Comparison of ENCODE assay signal across 31 cellular contexts in the genomic region with DNA sequence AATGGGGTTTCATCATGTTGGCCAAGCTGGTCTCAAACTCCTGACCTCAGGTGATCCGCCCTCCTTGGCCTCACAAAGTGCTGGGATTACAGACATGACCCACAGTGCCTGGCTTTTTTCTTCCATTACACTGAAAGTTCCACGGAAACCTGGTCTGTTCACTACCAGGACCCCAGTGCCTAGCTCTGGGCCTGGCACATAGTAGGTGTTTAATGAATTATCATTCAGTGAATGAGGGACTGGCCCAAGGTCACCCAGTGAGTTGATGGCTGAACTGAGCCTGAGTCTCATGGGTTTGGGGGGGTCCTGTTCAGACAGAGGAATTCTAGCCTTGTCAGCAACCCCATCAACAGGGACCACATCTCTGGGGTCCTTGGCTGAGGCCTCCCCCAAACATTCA. TPM values are rescaled to one million over a fixed set of nuclear protein-coding genes. Genes with fewer than 3 reads are reported as not detected.
DNase-seq lines count a peak whose midpoint lies in the region; ATAC-seq, FAIRE-seq and TF ChIP-seq lines count a peak whose summit lies in the region.
"Had no signal": no experiment of that assay in that cellular context is flagged by ENCODE, and none has a peak within 500 bp of the region (broad histone marks: within the 10 kb centered on the region; RNA-seq: fewer than 3 reads in every experiment).

No MANE protein-coding gene starts in this region.

- H3K9me3 ChIP-seq in HepG2 (ENCODE audit: low read length) (peaks cover 17% of the 10 kb centered on the region), right lobe of liver (no peaks in the 10 kb centered on the region), H1 (ENCODE audit: insufficient read depth in 2 of 2, low read depth in 1 of 2, low read length in 1 of 2) (no peaks in the 10 kb centered on the region; a peak in 1 of 4 replicates)
- H3K9me3 ChIP-seq: BE2C had no signal

- H2BK20ac ChIP-seq in H1 (ENCODE audit: low read length): 0 out of 2 replicates have a peak overlapping the region, but pooled peaks have one; percentile 34

- H3K9ac ChIP-seq in HepG2 (ENCODE audit: insufficient read depth, low read depth, low read length): no peak overlapping the region
- no peak overlapping the region for H3K9ac ChIP-seq in H1 (replicated peaks in 1 of 4; ENCODE audit: extremely low read depth in 1 of 4, low read depth in 3 of 4, low read length in 3 of 4)
- H3K9ac ChIP-seq: BLaER1 had no signal

- intact Hi-C loops in HepG2 (cut with micrococcal nuclease; ENCODE audit: unreplicated experiment) (loop anchor here (5.0 kb wide), 1 partner anchor 136 kb away; the partner anchor contains the start of gene RCE1), right lobe of liver (cut with DNase I) (no loop called here)

- H4K91ac ChIP-seq in H1 (replicated peaks; ENCODE audit: insufficient read length, low read length): no peak overlapping the region

- H3K23me2 ChIP-seq in H1 (ENCODE audit: low read depth, low read length): no peaks in the 10 kb centered on the region

- ATAC-seq in HepG2 (no peak), right lobe of liver (no peak)
- ATAC-seq: GM12878 had no signal

- CTCF ChIA-PET in HepG2 (lab: Yijun Ruan, JAX; ENCODE audit: low intra/inter-chr PET ratio, low total read pairs): no interaction called here
- CTCF ChIA-PET in RWPE1 (lab: Yijun Ruan, JAX): no interaction called here
- CTCF ChIA-PET in H1 (lab: Charles Lee; ENCODE audit: partially characterized antibody): interaction anchor here (1.5 to 5.9 kb wide), 7 partner anchors 10 to 144 kb away, joined by 3 to 74 read pairs (median 25); partner anchors contain the start of gene PC

- H3K27ac ChIP-seq in HepG2 (ENCODE audit: extremely low read length, insufficient read depth, low read length) (no peak overlapping the region), right lobe of liver (no peak overlapping the region), RWPE1 (peak overlapping the region; percentile 98), H1 (ENCODE audit: low read depth, low read length) (no peak overlapping the region)
- H3K27ac ChIP-seq: 22Rv1, BLaER1 had no signal

- POLR2A ChIA-PET in HepG2 (lab: Yijun Ruan, JAX): no interaction called here
- POLR2A ChIA-PET in RWPE1 (lab: Yijun Ruan, JAX; ENCODE audit: low non-redundant PET): no interaction called here
- POLR2A ChIA-PET in H1 (lab: Charles Lee; ENCODE audit: partially characterized antibody): interaction anchor here (1.6 to 4.6 kb wide), 3 partner anchors 9 to 134 kb away, joined by 4 to 18 read pairs (median 14); partner anchors contain the start of gene RCE1

- TF ChIP-seq CTCF in HepG2 (CRISPR knock-in tag; IDR thresholded peaks at IDR 0.05): no peak
- TF ChIP-seq CTCF in right lobe of liver (IDR thresholded peaks at IDR 0.05): no peak
- no peak for TF ChIP-seq CTCF in RWPE1 (conservative IDR thresholded peaks at IDR 0.05; ENCODE audit: low read depth)
- no peak for TF ChIP-seq CTCF in H1 (IDR thresholded peaks at IDR 0.05; ENCODE audit: control extremely low read depth in 1 of 3, insufficient read depth in 1 of 3, low read depth in 1 of 3, low read length in 3 of 3)

- H3K79me2 ChIP-seq in HepG2 (ENCODE audit: insufficient read depth, low read length): no peaks in the 10 kb centered on the region
- no peaks in the 10 kb centered on the region for H3K79me2 ChIP-seq in H1 (ENCODE audit: control insufficient read depth in 1 of 2, insufficient read depth in 2 of 2, low read length in 2 of 2)

- no TSS peak for BruUV-seq in HepG2 (replicated peaks; lab: Mats Ljungman, UMichigan)

- no peak overlapping the region for H2BK120ac ChIP-seq in H1 (replicated peaks; ENCODE audit: low read depth, low read length)

- H4K5ac ChIP-seq in H1 (ENCODE audit: insufficient read length, low read depth, low read length): no peak overlapping the region

- H3K4me2 ChIP-seq in HepG2 (ENCODE audit: low read depth, low read length) (no peak overlapping the region), H1 (ENCODE audit: insufficient read depth in 1 of 2, low read depth in 2 of 2, low read length in 2 of 2) (no peak overlapping the region)
- H3K4me2 ChIP-seq: BLaER1 had no signal

- H3K4ac ChIP-seq in H1 (replicated peaks; ENCODE audit: insufficient read length, low read depth, low read length): no peak overlapping the region

- H3K23ac ChIP-seq in H1 (ENCODE audit: insufficient read length): no peak overlapping the region

- H3K36me3 ChIP-seq in HepG2 (replicated peaks in 1 of 2; ENCODE audit: control insufficient read depth in 1 of 2, insufficient read depth in 2 of 2, low read length in 2 of 2) (no peaks in the 10 kb centered on the region), right lobe of liver (no peaks in the 10 kb centered on the region), H1 (ENCODE audit: control insufficient read depth in 2 of 4, insufficient read depth in 4 of 4, low read length in 3 of 4) (no peaks in the 10 kb centered on the region)
- H3K36me3 ChIP-seq: BE2C, BLaER1 had no signal

- H3K79me1 ChIP-seq in H1 (ENCODE audit: low read depth, low read length): no peaks in the 10 kb centered on the region

- no peak overlapping the region for H2BK12ac ChIP-seq in H1 (ENCODE audit: low read depth, low read length)

- 92% methylated on average over 2 of the region's 2 CpGs for WGBS in HepG2 (ENCODE audit: low lambda C conversion rate)
- WGBS in right lobe of liver (ENCODE audit: insufficient coverage, low coverage, low lambda C conversion rate, missing lambda C conversion rate): 100% methylated on average over 2 of the region's 2 CpGs
- 87% methylated on average over 2 of the region's 2 CpGs; no CpG with 5 or more reads in 1 of the 2 experiments for WGBS in H1 (ENCODE audit: extremely low coverage in 1 of 2, insufficient coverage in 1 of 2, insufficient read length in 1 of 2, insufficient replicate concordance in 2 of 2, low coverage in 1 of 2, low lambda C conversion rate in 2 of 2, missing lambda C conversion rate in 1 of 2), 2 experiments

- H3K4me3 ChIP-seq in HepG2 (replicated peaks in 1 of 3; ENCODE audit: insufficient read depth in 1 of 3, low read depth in 2 of 3, low read length in 3 of 3) (no peak overlapping the region), right lobe of liver (no peak overlapping the region), H1 (ENCODE audit: extremely low read depth in 1 of 4, insufficient read depth in 2 of 4, low read depth in 3 of 4, low read length in 4 of 4) (no peak overlapping the region)
- H3K4me3 ChIP-seq: BLaER1, GM12878 had no signal

- DNase-seq in HepG2 (ENCODE audit: low spot score): no peak
- DNase-seq in right lobe of liver: no peak
- DNase-seq in RWPE1 (ENCODE audit: low spot score): no peak
- DNase-seq in H1 (ENCODE audit: low read depth in 1 of 2, low spot score in 2 of 2): no peak
- DNase-seq in cerebellar nuclear complex (lab: John Stamatoyannopoulos, UW): no peak
- no peak for DNase-seq in germinal center (ENCODE audit: low spot score)
- DNase-seq: ACHN; BE2C; C1 segment of cervical spinal cord; CD4-positive, alpha-beta memory T cell; CD4-positive, CD25-positive, alpha-beta regulatory T cell; CD8-positive, alpha-beta memory T cell; COR-L47; DMS 273 treated with DMSO at 0.1 percent for 48 hours; DMS153; DMS53; DMS79; DND-41; EL; GDM1 had no signal

- TF ChIP-seq POLR2A in HepG2 (IDR thresholded peaks at IDR 0.05; ENCODE audit: insufficient read depth in 1 of 2, low read depth in 2 of 2, low read length in 2 of 2) (no peak), right lobe of liver (IDR thresholded peaks at IDR 0.05) (no peak), H1 (IDR thresholded peaks at IDR 0.05; ENCODE audit: control extremely low read depth in 1 of 2, low read depth in 2 of 2, low read length in 2 of 2) (no peak)

- no peak overlapping the region for H2BK5ac ChIP-seq in H1 (ENCODE audit: low read depth, low read length)

- H3K14ac ChIP-seq in H1 (ENCODE audit: insufficient read length): no peak overlapping the region

- H3K4me1 ChIP-seq in HepG2 (ENCODE audit: insufficient read depth, low read length): peaks cover 45% of the 10 kb centered on the region
- no peaks in the 10 kb centered on the region for H3K4me1 ChIP-seq in right lobe of liver
- peaks cover 0 to 3% (median 0%) of the 10 kb centered on the region in 4 experiments; a peak in 1 of 7 replicates for H3K4me1 ChIP-seq in H1 (replicated peaks in 1 of 4; ENCODE audit: control insufficient read depth in 3 of 4, insufficient read depth in 4 of 4, low read length in 3 of 4)
- H3K4me1 ChIP-seq: BE2C had no signal

- FAIRE-seq in HepG2 (lab: Jason Lieb, UNC): no peak
- no peak for FAIRE-seq in H1 (lab: Jason Lieb, UNC)
- FAIRE-seq: GM12878, GM12892, GM18507 had no signal

- H2AFZ ChIP-seq in HepG2 (ENCODE audit: low read length) (no peak overlapping the region), H1 (ENCODE audit: low read length) (no peak overlapping the region)

- no peak overlapping the region for H3K18ac ChIP-seq in H1 (ENCODE audit: extremely low read depth, low read length)

- H4K8ac ChIP-seq in H1 (ENCODE audit: extremely low read depth, insufficient read depth, low read length): no peak overlapping the region

- no peak overlapping the region for H2BK15ac ChIP-seq in H1 (ENCODE audit: low read length)

- H3K27me3 ChIP-seq in HepG2 (ENCODE audit: control insufficient read depth in 1 of 2, insufficient read depth in 2 of 2, low read length in 2 of 2) (peaks cover 0 to 1% of the 10 kb centered on the region in 2 experiments; a peak in 1 of 5 replicates), right lobe of liver (no peaks in the 10 kb centered on the region), H1 (replicated peaks in 1 of 4; ENCODE audit: control insufficient read depth in 3 of 4, extremely low read depth in 1 of 4, insufficient read depth in 3 of 4, low read length in 3 of 4) (no peaks in the 10 kb centered on the region)
- H3K27me3 ChIP-seq: BE2C, BLaER1 had no signal

- TF ChIP-seq EP300 in HepG2 (IDR thresholded peaks at IDR 0.05; ENCODE audit: low read depth in 2 of 2, low read length in 2 of 2) (no peak), HepG2 (CRISPR knock-in tag; IDR thresholded peaks at IDR 0.05; ENCODE audit: borderline replicate concordance) (no peak), H1 (IDR thresholded peaks at IDR 0.05; ENCODE audit: borderline replicate concordance in 1 of 2, low read depth in 2 of 2, low read length in 2 of 2) (no peak)

- H4K20me1 ChIP-seq in HepG2 (ENCODE audit: insufficient read depth, low read length): no peaks in the 10 kb centered on the region
- H4K20me1 ChIP-seq in H1 (replicated peaks in 1 of 2; ENCODE audit: control insufficient read depth in 1 of 2, insufficient read depth in 2 of 2, low read length in 2 of 2): no peaks in the 10 kb centered on the region
- H4K20me1 ChIP-seq: BLaER1 had no signal

- in situ Hi-C loops in HepG2 (cut with HindIII; ENCODE audit: extremely low pct_ligation_motif_present, low pct_unique_long_range_greater_than_20kb): loop anchor here (5.0 to 10.0 kb wide), 2 partner anchors 133 to 286 kb away; partner anchors contain the start of gene RCE1

- H2AK5ac ChIP-seq in H1 (ENCODE audit: low read depth, low read length): no peak overlapping the region

- no peak for TF ChIP-seq RAD21 in HepG2 (CRISPR knock-in tag; IDR thresholded peaks at IDR 0.05)
- no peak for TF ChIP-seq RAD21 in H1 (IDR thresholded peaks at IDR 0.05 in 1 of 2, conservative IDR thresholded peaks at IDR 0.05 in 1 of 2; ENCODE audit: low read depth in 2 of 2, low read length in 2 of 2)

- no peak overlapping the region for H3K56ac ChIP-seq in H1 (replicated peaks; ENCODE audit: insufficient read length, low read depth, low read length)

RNA-seq across cellular contexts. Expression of gene C11orf86, which starts 3.1 kb away (rescaled TPM):
- total RNA-seq in HepG2 (2016; rRNA removed; fragmentation: Illumina TruSeq; extraction: Trizol) (0.11 and 0.17 TPM in 2 replicates), right lobe of liver (not detected)
- not detected in 2 replicates for total RNA-seq in HepG2 (2016; cell fraction: cytosol; rRNA removed; fragmentation: Illumina TruSeq; extraction: Trizol; ENCODE audit: low read depth)
- 0.09 TPM in 1 of 2 replicates, not detected in the other for total RNA-seq in HepG2 (2016; cell fraction: insoluble cytoplasmic fraction; rRNA removed; fragmentation: Illumina TruSeq; extraction: Trizol)
- total RNA-seq in HepG2 (2016; cell fraction: membrane; rRNA removed; fragmentation: Illumina TruSeq; extraction: Trizol): 0.19 TPM in 1 of 2 replicates, not detected in the other
- not detected in 2 replicates for total RNA-seq in HepG2 (2016; cell fraction: nucleus; rRNA removed; fragmentation: Illumina TruSeq; extraction: Trizol)
- polyA plus RNA-seq in HepG2 (2011; rRNA removed) (0.10 and 0.18 TPM in 2 replicates), H1 (2011; rRNA removed) (0.97 and 1.6 TPM in 2 replicates)
- 0.11 and 0.18 TPM in 2 replicates for polyA plus RNA-seq in HepG2 (2011; cell fraction: cytosol; rRNA removed)
- 0.16 TPM in 1 of 2 replicates, not detected in the other for polyA plus RNA-seq in HepG2 (2011; cell fraction: nucleus; rRNA removed)
- polyA plus RNA-seq in HepG2 (2012): 0.13 and 0.16 TPM in 2 replicates
- 0.11 TPM in 1 of 2 replicates, not detected in the other for polyA plus RNA-seq in HepG2 (2016; cell fraction: cytosol; fragmentation: Illumina TruSeq; extraction: Trizol; ENCODE audit: low read depth)
- not detected in 2 replicates for polyA plus RNA-seq in HepG2 (2016; cell fraction: insoluble cytoplasmic fraction; fragmentation: Illumina TruSeq; extraction: Trizol; ENCODE audit: low read depth)
- polyA plus RNA-seq in HepG2 (2016; cell fraction: membrane; fragmentation: Illumina TruSeq; extraction: Trizol; ENCODE audit: low read depth): 0.21 TPM in 1 of 2 replicates, not detected in the other
- not detected in 2 replicates for polyA plus RNA-seq in HepG2 (2016; cell fraction: nucleus; fragmentation: Illumina TruSeq; extraction: Trizol; ENCODE audit: insufficient read depth, low read depth)
- polyA minus RNA-seq in HepG2 (2011; rRNA and poly(A)+ RNA removed; ENCODE audit: low replicate concordance): 15.6 TPM in 1 of 2 replicates, not detected in the other
- polyA minus RNA-seq in HepG2 (2011; cell fraction: cytosol; rRNA and poly(A)+ RNA removed): not detected in 2 replicates
- polyA minus RNA-seq in HepG2 (2011; cell fraction: nucleus; rRNA and poly(A)+ RNA removed): 0.52 TPM in 1 of 2 replicates, not detected in the other
- total RNA-seq in H1 (2021; fragmentation: NEBNext Ultra II Directional; extraction: Animal tissue kit (Norgen Biotek cat#: 25700)): 0.91 and 1.2 TPM in 2 replicates
- 0.79 TPM for polyA plus RNA-seq in H1 (2011; cell fraction: cytosol; rRNA removed)
- polyA plus RNA-seq in H1 (2011; cell fraction: nucleus; rRNA removed): 1.2 TPM
- 0.30 to 0.62 TPM (median 0.58 TPM) in 4 replicates for polyA plus RNA-seq in H1 (2012, experiment 1 of 2)
- polyA plus RNA-seq in H1 (2012, experiment 2 of 2): 0.77 TPM
- 0.28 TPM for polyA plus RNA-seq in H1 (2013, experiment 1 of 2)
- polyA plus RNA-seq in H1 (2013, experiment 2 of 2): 0.22 TPM
- polyA minus RNA-seq in H1 (2011; rRNA and poly(A)+ RNA removed): 0.39 and 0.44 TPM in 2 replicates
- polyA minus RNA-seq in H1 (2011; cell fraction: cytosol; rRNA and poly(A)+ RNA removed): not detected
- polyA minus RNA-seq in H1 (2011; cell fraction: nucleus; rRNA and poly(A)+ RNA removed): 0.90 TPM
- total RNA-seq: A172; A673; CD4-positive, alpha-beta memory T cell; CD4-positive, CD25-positive, alpha-beta regulatory T cell; CD8-positive, alpha-beta memory T cell; Daoy; G401; GM12878 had no signal
- polyA plus RNA-seq: AG04450; CD14-positive monocyte; CD4-positive, alpha-beta memory T cell; CD4-positive, CD25-positive, alpha-beta regulatory T cell; CD8-positive, alpha-beta memory T cell; GM12878 had no signal

RNA-seq across cellular contexts. Expression of gene PC, which starts 20.0 kb away (rescaled TPM):
- 32.6 and 39.0 TPM in 2 replicates for total RNA-seq in HepG2 (2016; rRNA removed; fragmentation: Illumina TruSeq; extraction: Trizol)
- 4.6 and 5.9 TPM in 2 replicates for total RNA-seq in HepG2 (2016; cell fraction: cytosol; rRNA removed; fragmentation: Illumina TruSeq; extraction: Trizol; ENCODE audit: low read depth)
- 28.7 and 37.9 TPM in 2 replicates for total RNA-seq in HepG2 (2016; cell fraction: insoluble cytoplasmic fraction; rRNA removed; fragmentation: Illumina TruSeq; extraction: Trizol)
- total RNA-seq in HepG2 (2016; cell fraction: membrane; rRNA removed; fragmentation: Illumina TruSeq; extraction: Trizol): 11.9 and 12.9 TPM in 2 replicates
- 28.9 and 34.0 TPM in 2 replicates for total RNA-seq in HepG2 (2016; cell fraction: nucleus; rRNA removed; fragmentation: Illumina TruSeq; extraction: Trizol)
- polyA plus RNA-seq in HepG2 (2011; rRNA removed): 27.2 and 29.0 TPM in 2 replicates
- polyA plus RNA-seq in HepG2 (2011; cell fraction: cytosol; rRNA removed): 29.7 and 35.1 TPM in 2 replicates
- polyA plus RNA-seq in HepG2 (2011; cell fraction: nucleus; rRNA removed): 127 and 178 TPM in 2 replicates
- polyA plus RNA-seq in HepG2 (2012): 36.8 and 44.9 TPM in 2 replicates
- 5.4 and 6.3 TPM in 2 replicates for polyA plus RNA-seq in HepG2 (2016; cell fraction: cytosol; fragmentation: Illumina TruSeq; extraction: Trizol; ENCODE audit: low read depth)
- 32.2 and 39.6 TPM in 2 replicates for polyA plus RNA-seq in HepG2 (2016; cell fraction: insoluble cytoplasmic fraction; fragmentation: Illumina TruSeq; extraction: Trizol; ENCODE audit: low read depth)
- 8.2 and 9.4 TPM in 2 replicates for polyA plus RNA-seq in HepG2 (2016; cell fraction: membrane; fragmentation: Illumina TruSeq; extraction: Trizol; ENCODE audit: low read depth)
- polyA plus RNA-seq in HepG2 (2016; cell fraction: nucleus; fragmentation: Illumina TruSeq; extraction: Trizol; ENCODE audit: insufficient read depth, low read depth): 54.7 and 57.4 TPM in 2 replicates
- 64.1 and 66.8 TPM in 2 replicates for polyA minus RNA-seq in HepG2 (2011; rRNA and poly(A)+ RNA removed; ENCODE audit: low replicate concordance)
- polyA minus RNA-seq in HepG2 (2011; cell fraction: cytosol; rRNA and poly(A)+ RNA removed): 36.4 and 37.4 TPM in 2 replicates
- polyA minus RNA-seq in HepG2 (2011; cell fraction: nucleus; rRNA and poly(A)+ RNA removed): 29.3 and 32.8 TPM in 2 replicates
- total RNA-seq in right lobe of liver: 100 to 1,000 TPM; 265 to 457 (median 317) TPM
- 27.2 and 27.5 TPM in 2 replicates for total RNA-seq in H1 (2021; fragmentation: NEBNext Ultra II Directional; extraction: Animal tissue kit (Norgen Biotek cat#: 25700))
- 11.5 and 22.5 TPM in 2 replicates for polyA plus RNA-seq in H1 (2011; rRNA removed)
- polyA plus RNA-seq in H1 (2011; cell fraction: cytosol; rRNA removed): 13.7 TPM
- 62.5 TPM for polyA plus RNA-seq in H1 (2011; cell fraction: nucleus; rRNA removed)
- 13.1 to 20.2 TPM (median 19.2 TPM) in 4 replicates for polyA plus RNA-seq in H1 (2012, experiment 1 of 2)
- polyA plus RNA-seq in H1 (2012, experiment 2 of 2): 21.5 TPM
- 6.5 TPM for polyA plus RNA-seq in H1 (2013, experiment 1 of 2)
- polyA plus RNA-seq in H1 (2013, experiment 2 of 2): 5.8 TPM
- polyA minus RNA-seq in H1 (2011; rRNA and poly(A)+ RNA removed): 8.1 and 13.0 TPM in 2 replicates
- 9.8 TPM for polyA minus RNA-seq in H1 (2011; cell fraction: cytosol; rRNA and poly(A)+ RNA removed)
- 22.3 TPM for polyA minus RNA-seq in H1 (2011; cell fraction: nucleus; rRNA and poly(A)+ RNA removed)

RNA-seq across cellular contexts. Expression of gene SYT12, which starts 44.7 kb away (rescaled TPM):
- total RNA-seq in HepG2 (2016; rRNA removed; fragmentation: Illumina TruSeq; extraction: Trizol) (0.02 TPM in 1 of 2 replicates, not detected in the other), right lobe of liver (10 to 100 TPM in 4 of 6 experiments, 1 to 10 TPM in 2; 1.8 to 35.3 (median 14.2) TPM)
- under 0.01 and 0.09 TPM in 2 replicates for total RNA-seq in HepG2 (2016; cell fraction: cytosol; rRNA removed; fragmentation: Illumina TruSeq; extraction: Trizol; ENCODE audit: low read depth)
- total RNA-seq in HepG2 (2016; cell fraction: insoluble cytoplasmic fraction; rRNA removed; fragmentation: Illumina TruSeq; extraction: Trizol): not detected in 2 replicates
- total RNA-seq in HepG2 (2016; cell fraction: membrane; rRNA removed; fragmentation: Illumina TruSeq; extraction: Trizol): 0.03 TPM in 1 of 2 replicates, not detected in the other
- not detected in 2 replicates for total RNA-seq in HepG2 (2016; cell fraction: nucleus; rRNA removed; fragmentation: Illumina TruSeq; extraction: Trizol)
- polyA plus RNA-seq in HepG2 (2011; rRNA removed) (0.01 and 0.07 TPM in 2 replicates), H1 (2011; rRNA removed) (1.4 and 1.9 TPM in 2 replicates)
- 0.03 TPM in 2 replicates for polyA plus RNA-seq in HepG2 (2011; cell fraction: cytosol; rRNA removed)
- 0.05 and 0.10 TPM in 2 replicates for polyA plus RNA-seq in HepG2 (2011; cell fraction: nucleus; rRNA removed)
- 0.04 TPM in 2 replicates for polyA plus RNA-seq in HepG2 (2012)
- polyA plus RNA-seq in HepG2 (2016; cell fraction: cytosol; fragmentation: Illumina TruSeq; extraction: Trizol; ENCODE audit: low read depth): not detected in 2 replicates
- not detected in 2 replicates for polyA plus RNA-seq in HepG2 (2016; cell fraction: insoluble cytoplasmic fraction; fragmentation: Illumina TruSeq; extraction: Trizol; ENCODE audit: low read depth)
- not detected in 2 replicates for polyA plus RNA-seq in HepG2 (2016; cell fraction: membrane; fragmentation: Illumina TruSeq; extraction: Trizol; ENCODE audit: low read depth)
- not detected in 2 replicates for polyA plus RNA-seq in HepG2 (2016; cell fraction: nucleus; fragmentation: Illumina TruSeq; extraction: Trizol; ENCODE audit: insufficient read depth, low read depth)
- polyA minus RNA-seq in HepG2 (2011; rRNA and poly(A)+ RNA removed; ENCODE audit: low replicate concordance): 0.02 and 20.9 TPM in 2 replicates
- 0.09 TPM in 1 of 2 replicates, not detected in the other for polyA minus RNA-seq in HepG2 (2011; cell fraction: cytosol; rRNA and poly(A)+ RNA removed)
- polyA minus RNA-seq in HepG2 (2011; cell fraction: nucleus; rRNA and poly(A)+ RNA removed): 0.26 TPM in 1 of 2 replicates, not detected in the other
- total RNA-seq in H1 (2021; fragmentation: NEBNext Ultra II Directional; extraction: Animal tissue kit (Norgen Biotek cat#: 25700)): 2.8 and 3.3 TPM in 2 replicates
- polyA plus RNA-seq in H1 (2011; cell fraction: cytosol; rRNA removed): 2.3 TPM
- polyA plus RNA-seq in H1 (2011; cell fraction: nucleus; rRNA removed): 3.6 TPM
- 1.5 to 3.5 TPM (median 2.3 TPM) in 4 replicates for polyA plus RNA-seq in H1 (2012, experiment 1 of 2)
- 1.3 TPM for polyA plus RNA-seq in H1 (2012, experiment 2 of 2)
- polyA plus RNA-seq in H1 (2013, experiment 1 of 2): 1.9 TPM
- 1.7 TPM for polyA plus RNA-seq in H1 (2013, experiment 2 of 2)
- 1.7 and 2.9 TPM in 2 replicates for polyA minus RNA-seq in H1 (2011; rRNA and poly(A)+ RNA removed)
- 2.6 TPM for polyA minus RNA-seq in H1 (2011; cell fraction: cytosol; rRNA and poly(A)+ RNA removed)
- 3.4 TPM for polyA minus RNA-seq in H1 (2011; cell fraction: nucleus; rRNA and poly(A)+ RNA removed)
- total RNA-seq: A172; CD4-positive, alpha-beta memory T cell; CD4-positive, CD25-positive, alpha-beta regulatory T cell; CD8-positive, alpha-beta memory T cell had no signal
- polyA plus RNA-seq: CD14-positive monocyte; CD4-positive, alpha-beta memory T cell; CD4-positive, CD25-positive, alpha-beta regulatory T cell; CD8-positive, alpha-beta memory T cell had no signal
